In the genomic region with DNA sequence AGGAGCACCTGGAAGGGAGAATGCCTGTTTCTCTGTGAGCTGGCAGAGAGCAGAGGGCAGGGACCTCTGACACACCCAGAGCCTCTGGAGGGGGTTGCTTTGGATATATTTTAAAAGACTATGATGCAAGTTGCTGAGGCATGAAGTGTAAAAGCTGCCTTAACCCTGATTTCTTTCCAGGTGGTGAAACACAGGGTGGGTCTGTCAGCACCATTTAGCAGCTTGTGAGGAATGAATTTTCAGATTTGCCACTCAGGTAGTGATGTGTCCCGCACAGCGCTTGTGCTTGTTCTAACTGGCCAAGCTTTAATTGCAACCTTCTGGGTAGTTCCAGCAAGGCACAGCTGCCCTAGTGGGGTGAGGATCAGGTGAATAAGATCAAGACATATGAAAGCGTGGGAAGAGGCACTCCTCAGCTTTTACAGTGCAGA, we compare ENCODE assay signal across 15 cellular contexts.
DNase-seq lines count a peak whose midpoint lies in the region; ATAC-seq and TF ChIP-seq lines count a peak whose summit lies in the region.
"Had no signal": no experiment of that assay in that cellular context is flagged by ENCODE, and none has a peak within 500 bp of the region (broad histone marks: within the 10 kb centered on the region; RNA-seq: fewer than 3 reads in every experiment).

No MANE protein-coding gene starts in this region.

- H2BK5ac ChIP-seq in IMR-90 (ENCODE audit: low read depth, low read length, poor library complexity, severe bottlenecking) = peak overlapping the region; percentile 86

- no peaks in the 10 kb centered on the region for H3K9me3 Mint-ChIP-seq in memory B cell
- H3K9me3 Mint-ChIP-seq: activated CD8-positive, alpha-beta T cell treated with anti-CD3 and anti-CD28 coated beads for 36 hours; naive thymus-derived CD8-positive, alpha-beta T cell had no signal

- H2AK5ac ChIP-seq in IMR-90 (ENCODE audit: low read depth, low read length) = peak overlapping the region; percentile 96

- H3K27me3 Mint-ChIP-seq in memory B cell = no peaks in the 10 kb centered on the region
- H3K27me3 Mint-ChIP-seq: activated CD8-positive, alpha-beta T cell treated with anti-CD3 and anti-CD28 coated beads for 36 hours; activated naive CD8-positive, alpha-beta T cell; naive thymus-derived CD8-positive, alpha-beta T cell had no signal

- peak overlapping the region; percentile 99 for H3K27ac Mint-ChIP-seq in memory B cell
- H3K27ac Mint-ChIP-seq: activated CD8-positive, alpha-beta T cell treated with anti-CD3 and anti-CD28 coated beads for 36 hours; activated naive CD8-positive, alpha-beta T cell had no signal

- H3K27ac ChIP-seq in ACC112 (ENCODE audit: low read depth, low read length) (peak overlapping the region; percentile 86), IMR-90 (ENCODE audit: insufficient read depth, low read length) (peak overlapping the region; percentile 67), breast epithelium (peak overlapping the region; percentile 35 to 59)

- peak overlapping the region; percentile 89 for H2AK9ac ChIP-seq in IMR-90 (replicated peaks; ENCODE audit: low read depth, low read length, poor library complexity)

- H4K91ac ChIP-seq in IMR-90 (ENCODE audit: insufficient read depth, low read depth, low read length) = peak overlapping the region; percentile 92

- TF ChIP-seq CTCF in IMR-90 (conservative IDR thresholded peaks at IDR 0.05; ENCODE audit: low read depth, low read length) (no peak), breast epithelium (IDR thresholded peaks at IDR 0.05) (no peak)

- POLR2A ChIA-PET in IMR-90 (lab: Charles Lee; ENCODE audit: unreplicated experiment) = no interaction called here

- H4K8ac ChIP-seq in IMR-90 (ENCODE audit: low read depth in 2 of 2, low read length in 2 of 2) = peak overlapping the region; percentile 10 to 86

- H3K14ac ChIP-seq in IMR-90 (replicated peaks; ENCODE audit: low read depth, low read length) = peak overlapping the region; percentile 96

- H3K36me3 ChIP-seq in ACC112 (ENCODE audit: insufficient read depth, low read length) (peaks cover 10% of the 10 kb centered on the region; the same call in 1 of the 2 replicates), IMR-90 (ENCODE audit: control insufficient read depth, insufficient read depth, low read length) (peaks cover 7% of the 10 kb centered on the region), breast epithelium (no peaks in the 10 kb centered on the region)

- H3K4me1 ChIP-seq in ACC112 (ENCODE audit: control insufficient read depth, insufficient read depth, low read length, unreplicated experiment) = peaks cover 50% of the 10 kb centered on the region
- peaks cover 36% of the 10 kb centered on the region for H3K4me1 ChIP-seq in IMR-90 (ENCODE audit: control insufficient read depth, insufficient read depth, low read length)
- H3K4me1 ChIP-seq in breast epithelium = peaks cover 0 to 8% of the 10 kb centered on the region in 2 donors

- H2BK15ac ChIP-seq in IMR-90 (ENCODE audit: low read depth, low read length) = peak overlapping the region; percentile 89

- WGBS in IMR-90 (ENCODE audit: extremely low coverage in 2 of 2, insufficient read length in 1 of 2), 2 experiments = no CpG with 5 or more reads among the region's 3 CpGs

- peaks cover 9 to 50% of the 10 kb centered on the region in 2 experiments; a peak in 3 of 4 replicates for H3K79me1 ChIP-seq in IMR-90 (ENCODE audit: low read depth in 1 of 2, low read length in 2 of 2)

- H3K56ac ChIP-seq in IMR-90 (ENCODE audit: extremely low read depth, insufficient read depth, low read length) = peak overlapping the region; percentile 56

- peaks cover 10% of the 10 kb centered on the region for H3K36me3 Mint-ChIP-seq in memory B cell
- H3K36me3 Mint-ChIP-seq: activated naive CD8-positive, alpha-beta T cell; naive thymus-derived CD8-positive, alpha-beta T cell had no signal

- intact Hi-C loops in IMR-90 (cut with micrococcal nuclease) = loop anchor here (10.0 kb wide), 2 partner anchors 371 to 451 kb away; no protein-coding TSS in a partner anchor
- intact Hi-C loops in breast epithelium (cut with DNase I; ENCODE audit: low total_unique reads) = no loop called here

- H2BK20ac ChIP-seq in IMR-90 (ENCODE audit: low read depth, low read length) = peak overlapping the region; percentile 97

- dilution Hi-C loops in IMR-90 (cut with HindIII; ENCODE audit: low sequenced_read_pairs, unreplicated experiment) = no loop called here

- H3K9me1 ChIP-seq in IMR-90 (ENCODE audit: insufficient read depth, low read length) = peaks cover 35% of the 10 kb centered on the region

- in situ Hi-C loops in IMR-90 (cut with MboI; ENCODE audit: low sequenced_read_pairs) = loop anchor here (25.0 kb wide), 1 partner anchor 208 kb away; no protein-coding TSS in a partner anchor

- peak overlapping the region; percentile 8; the same call in 1 of the 2 replicates for H3K9ac ChIP-seq in IMR-90 (ENCODE audit: low read depth, low read length)

- peak overlapping the region; percentile 62; the same call in 1 of the 2 replicates for H4K5ac ChIP-seq in IMR-90 (ENCODE audit: low read depth, low read length)

- H2AFZ ChIP-seq in ACC112 (ENCODE audit: low read length, unreplicated experiment) = no peak overlapping the region
- H2AFZ ChIP-seq in IMR-90 (replicated peaks; ENCODE audit: low read length, poor library complexity) = peak overlapping the region; percentile 51

- H4K20me1 ChIP-seq in IMR-90 (ENCODE audit: insufficient read depth, low read length) = no peaks in the 10 kb centered on the region

- H3K27me3 ChIP-seq in ACC112 (ENCODE audit: insufficient read depth, low read length) = no peaks in the 10 kb centered on the region
- no peaks in the 10 kb centered on the region for H3K27me3 ChIP-seq in IMR-90 (ENCODE audit: control insufficient read depth, insufficient read depth, low read length)
- H3K27me3 ChIP-seq in breast epithelium = no peaks in the 10 kb centered on the region

- no TSS peak for BruUV-seq in IMR-90 (replicated peaks; lab: Mats Ljungman, UMichigan)

- H3K4me3 ChIP-seq in ACC112 (ENCODE audit: low read depth, low read length) (no peak overlapping the region), IMR-90 (ENCODE audit: insufficient read depth, low read depth, low read length) (no peak overlapping the region), breast epithelium (no peak overlapping the region)

- DNase-seq in IMR-90 (no peak), breast epithelium (ENCODE audit: low spot score in 2 of 2) (no peak), memory B cell (ENCODE audit: low spot score in 2 of 2) (no peak), NCI-H510A (lab: John Stamatoyannopoulos, UW) (no peak), NCI-H187 treated with DMSO at 0.1 percent for 48 hours (lab: John Stamatoyannopoulos, UW) (no peak)
- no peak for DNase-seq in stimulated activated naive CD4-positive, alpha-beta T cell (lab: John Stamatoyannopoulos, UW)
- DNase-seq: activated CD8-positive, alpha-beta T cell treated with anti-CD3 and anti-CD28 coated beads for 36 hours; effector memory CD4-positive, alpha-beta T cell; naive thymus-derived CD8-positive, alpha-beta T cell; NCI-H446 treated with DMSO at 0.1 percent for 48 hours; stimulated activated CD4-positive, alpha-beta T cell treated with anti-CD3 and anti-CD28 coated beads, Interleukin-15, amount 100 ng/mL, for 24 hours had no signal

- CTCF ChIA-PET in IMR-90 (lab: Yijun Ruan, JAX) = interaction anchor here (0.5 kb wide), 1 partner anchor 221 kb away, joined by 3 read pairs; no protein-coding TSS in a partner anchor

- H3K4ac ChIP-seq in IMR-90 (ENCODE audit: low read depth, low read length) = peak overlapping the region; percentile 99

- H3K9me3 ChIP-seq in IMR-90 (ENCODE audit: control insufficient read depth, insufficient read depth, low read length) (no peaks in the 10 kb centered on the region), breast epithelium (no peaks in the 10 kb centered on the region)

- H3K4me3 Mint-ChIP-seq in memory B cell = peak overlapping the region; percentile 12
- H3K4me3 Mint-ChIP-seq: activated CD8-positive, alpha-beta T cell treated with anti-CD3 and anti-CD28 coated beads for 36 hours; activated naive CD8-positive, alpha-beta T cell; naive thymus-derived CD8-positive, alpha-beta T cell had no signal

- H3K18ac ChIP-seq in IMR-90 (ENCODE audit: low read depth, low read length) = peak overlapping the region; percentile 77

- peak overlapping the region; percentile 98 for H2BK120ac ChIP-seq in IMR-90 (ENCODE audit: low read depth, low read length)

- no peaks in the 10 kb centered on the region for H3K79me2 ChIP-seq in ACC112 (ENCODE audit: control insufficient read depth, insufficient read depth, low read length, unreplicated experiment)

- H3K4me1 Mint-ChIP-seq in memory B cell = peaks cover 38% of the 10 kb centered on the region

- H3K4me2 ChIP-seq in IMR-90 (ENCODE audit: low read depth, low read length) = no peak overlapping the region

- TF ChIP-seq POLR2A in IMR-90 (IDR thresholded peaks at IDR 0.05; ENCODE audit: low read depth, low read length) (no peak), breast epithelium (IDR thresholded peaks at IDR 0.05) (no peak)

- H3K23ac ChIP-seq in IMR-90 (ENCODE audit: low read depth, low read length) = peak overlapping the region; percentile 80; the same call in 1 of the 2 replicates

- no peak for ATAC-seq in IMR-90 (ENCODE audit: low read depth)
- no peak for ATAC-seq in memory B cell (ENCODE audit: low read depth)
- ATAC-seq in GM18517 (IDR thresholded peaks at IDR 0.05; ENCODE audit: unreplicated experiment) = no peak
- ATAC-seq: activated CD8-positive, alpha-beta T cell treated with anti-CD3 and anti-CD28 coated beads for 36 hours; HCT116; naive thymus-derived CD8-positive, alpha-beta T cell had no signal

- TF ChIP-seq RAD21 in IMR-90 (IDR thresholded peaks at IDR 0.05; ENCODE audit: low read length) = no peak

TF ChIP-seq in IMR-90, 13 proteins besides CTCF, POLR2A, EP300 and RAD21 (continues in another document):
- TF ChIP-seq, protein P1, sequence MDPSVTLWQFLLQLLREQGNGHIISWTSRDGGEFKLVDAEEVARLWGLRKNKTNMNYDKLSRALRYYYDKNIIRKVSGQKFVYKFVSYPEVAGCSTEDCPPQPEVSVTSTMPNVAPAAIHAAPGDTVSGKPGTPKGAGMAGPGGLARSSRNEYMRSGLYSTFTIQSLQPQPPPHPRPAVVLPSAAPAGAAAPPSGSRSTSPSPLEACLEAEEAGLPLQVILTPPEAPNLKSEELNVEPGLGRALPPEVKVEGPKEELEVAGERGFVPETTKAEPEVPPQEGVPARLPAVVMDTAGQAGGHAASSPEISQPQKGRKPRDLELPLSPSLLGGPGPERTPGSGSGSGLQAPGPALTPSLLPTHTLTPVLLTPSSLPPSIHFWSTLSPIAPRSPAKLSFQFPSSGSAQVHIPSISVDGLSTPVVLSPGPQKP (IDR thresholded peaks at IDR 0.05; ENCODE audit: borderline replicate concordance, low read depth, low read length) = no peak
- TF ChIP-seq FOS (IDR thresholded peaks at IDR 0.05; ENCODE audit: low read depth, low read length) (no peak), MXI1 (IDR thresholded peaks at IDR 0.05; ENCODE audit: borderline replicate concordance, low read depth, low read length) (no peak), NFE2L2 (IDR thresholded peaks at IDR 0.05; ENCODE audit: low read depth, low read length) (no peak), MAZ (IDR thresholded peaks at IDR 0.05; ENCODE audit: borderline replicate concordance, low read depth, low read length) (no peak), SMC3 (IDR thresholded peaks at IDR 0.05; ENCODE audit: low read depth, low read length) (no peak), CEBPB (IDR thresholded peaks at IDR 0.05; ENCODE audit: low read depth, low read length) (no peak)
